ENCODE assay signal across 1 cellular context in the genomic region with DNA sequence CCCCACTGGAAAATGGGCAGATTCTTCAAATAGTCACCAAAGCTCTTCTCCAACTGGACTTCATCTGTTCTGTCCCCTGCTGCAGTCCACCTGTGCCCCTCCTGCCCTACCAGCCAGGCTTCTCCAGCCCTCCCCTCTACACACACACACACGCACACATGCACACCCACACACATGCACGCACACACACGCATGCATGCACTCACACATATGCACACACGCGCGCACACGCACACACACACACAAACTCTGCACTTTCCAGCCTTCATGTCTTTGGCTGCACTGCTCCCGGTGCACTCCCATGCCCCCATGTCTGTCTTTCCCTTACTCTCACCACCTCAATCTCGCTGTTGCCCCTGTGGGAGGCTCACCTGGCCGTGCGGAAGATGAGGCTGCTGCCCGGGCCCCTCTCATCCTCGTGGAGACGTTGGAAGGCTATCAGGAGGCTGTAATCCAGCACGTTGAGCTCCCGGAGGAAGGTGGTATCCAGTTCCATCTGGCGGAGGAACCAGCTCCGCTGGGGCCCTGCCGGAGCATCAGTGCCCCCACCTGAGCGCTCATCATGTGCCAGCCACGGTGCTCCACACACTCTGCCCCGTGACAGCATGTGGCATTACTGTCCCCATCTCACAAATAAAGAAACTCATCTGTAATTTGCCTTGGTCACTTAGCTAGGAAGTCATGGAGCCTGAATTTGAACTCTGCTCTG.
TF ChIP-seq lines count a peak whose summit lies in the region.

No MANE protein-coding gene starts in this region.

TF ChIP-seq in HEK293, 187 proteins besides CTCF, POLR2A, EP300 and RAD21:
- TF ChIP-seq ZSCAN4 (tag by site-specific recombination; IDR thresholded peaks at IDR 0.05): peak; percentile 95
- TF ChIP-seq, protein P1, sequence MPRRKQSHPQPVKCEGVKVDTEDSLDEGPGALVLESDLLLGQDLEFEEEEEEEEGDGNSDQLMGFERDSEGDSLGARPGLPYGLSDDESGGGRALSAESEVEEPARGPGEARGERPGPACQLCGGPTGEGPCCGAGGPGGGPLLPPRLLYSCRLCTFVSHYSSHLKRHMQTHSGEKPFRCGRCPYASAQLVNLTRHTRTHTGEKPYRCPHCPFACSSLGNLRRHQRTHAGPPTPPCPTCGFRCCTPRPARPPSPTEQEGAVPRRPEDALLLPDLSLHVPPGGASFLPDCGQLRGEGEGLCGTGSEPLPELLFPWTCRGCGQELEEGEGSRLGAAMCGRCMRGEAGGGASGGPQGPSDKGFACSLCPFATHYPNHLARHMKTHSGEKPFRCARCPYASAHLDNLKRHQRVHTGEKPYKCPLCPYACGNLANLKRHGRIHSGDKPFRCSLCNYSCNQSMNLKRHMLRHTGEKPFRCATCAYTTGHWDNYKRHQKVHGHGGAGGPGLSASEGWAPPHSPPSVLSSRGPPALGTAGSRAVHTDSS (tag by site-specific recombination; IDR thresholded peaks at IDR 0.05): no peak
